1 cellular context compared by ENCODE assay signal in genomic region chr6:141488466-141488865, GRCh38.
TF ChIP-seq lines count a peak whose summit lies in the region.

No MANE protein-coding gene starts in this region.

TF ChIP-seq in GM12878, 131 proteins besides CTCF, POLR2A, EP300 and RAD21 (continued from another document):
- TF ChIP-seq CEBPZ (IDR thresholded peaks at IDR 0.05; ENCODE audit: low read depth, low read length) = no peak
- TF ChIP-seq SUPT20H (IDR thresholded peaks at IDR 0.05; ENCODE audit: borderline replicate concordance, control insufficient read depth, low read depth, low read length) = no peak
TF ChIP-seq in GM12878: peak in this region for 0.
